In genomic region chr21:19420607-19421006, GRCh38 we compare ENCODE assay signal across 22 cellular contexts.
A peak's percentile ranks its signal among the peaks of the same experiment; 100 is the strongest.
DNase-seq lines count a peak whose midpoint lies in the region; TF ChIP-seq lines count a peak whose summit lies in the region.
"Had no signal": no experiment of that assay in that cellular context is flagged by ENCODE, and none has a peak within 500 bp of the region (broad histone marks: within the 10 kb centered on the region; RNA-seq: fewer than 3 reads in every experiment).

No MANE protein-coding gene starts in this region.

- no peak overlapping the region for H3K4ac ChIP-seq in mesendoderm (ENCODE audit: low read depth, low read length)

- WGBS in mesendoderm (ENCODE audit: extremely low coverage, insufficient coverage, low lambda C conversion rate): no CpG with 5 or more reads among the region's 3 CpGs
- 57% methylated on average over 3 of the region's 3 CpGs for WGBS in smooth muscle cell (ENCODE audit: low lambda C conversion rate)

- no peak overlapping the region for H3K23ac ChIP-seq in mesendoderm (ENCODE audit: low read length)

- H3K9me3 ChIP-seq in SK-N-MC (ENCODE audit: low read depth, low read length) (no peaks in the 10 kb centered on the region), smooth muscle cell (replicated peaks; ENCODE audit: low read depth) (no peaks in the 10 kb centered on the region)
- H3K9me3 ChIP-seq: Peyer's patch had no signal

- no peaks in the 10 kb centered on the region for H3F3A ChIP-seq in smooth muscle cell (ENCODE audit: low read depth)

- no peak overlapping the region for H4K5ac ChIP-seq in mesendoderm (ENCODE audit: low read length)

- DNase-seq in D341Med (ENCODE audit: low spot score) (peak; percentile 43), SK-N-MC (ENCODE audit: low read depth, low spot score) (no peak), mesendoderm (peak; percentile 7), smooth muscle cell (lab: John Stamatoyannopoulos, UW; ENCODE audit: unreplicated experiment) (no peak), RKO (ENCODE audit: low spot score) (no peak), NCI-H2227 (lab: John Stamatoyannopoulos, UW; ENCODE audit: unreplicated experiment) (no peak)
- DNase-seq in effector CD8-positive, alpha-beta T cell (lab: John Stamatoyannopoulos, UW): no peak
- DNase-seq: CD4-positive, alpha-beta T cell; DMS79; EL; GDM1; NCI-H1092; NCI-H1417 treated with DMSO at 0.1 percent for 48 hours; NCI-H1694 treated with DMSO at 0.1 percent for 48 hours; NCI-H2081; NCI-H2171 treated with DMSO at 0.1 percent for 48 hours; NCI-H524 treated with DMSO at 0.1 percent for 48 hours; Peyer's patch; SIG-M5; SK-N-SH; SW 1271 had no signal

- H3K36me3 ChIP-seq in SK-N-MC (ENCODE audit: insufficient read depth, low read length) (no peaks in the 10 kb centered on the region), mesendoderm (ENCODE audit: control insufficient read depth, insufficient read depth, low read length) (no peaks in the 10 kb centered on the region), smooth muscle cell (ENCODE audit: low read depth) (no peaks in the 10 kb centered on the region)
- H3K36me3 ChIP-seq: Peyer's patch had no signal

- TF ChIP-seq CTCF in smooth muscle cell (IDR thresholded peaks at IDR 0.05; ENCODE audit: borderline replicate concordance, insufficient read depth, poor library complexity, severe bottlenecking): no peak

- H3K4me3 ChIP-seq in SK-N-MC (0 out of 2 replicates have a peak overlapping the region, but pooled peaks have one; percentile 3), mesendoderm (ENCODE audit: low read length) (no peak overlapping the region), smooth muscle cell (no peak overlapping the region)
- H3K4me3 ChIP-seq: GM12878, Peyer's patch had no signal

- H3K79me1 ChIP-seq in mesendoderm (ENCODE audit: low read length): no peaks in the 10 kb centered on the region

- H2BK15ac ChIP-seq in mesendoderm (replicated peaks; ENCODE audit: low read depth): no peak overlapping the region

- no peak overlapping the region for H2AK5ac ChIP-seq in mesendoderm (ENCODE audit: low read length)

- no peak overlapping the region for H2BK120ac ChIP-seq in mesendoderm (ENCODE audit: low read depth, low read length)

- H3K27me3 ChIP-seq in mesendoderm (ENCODE audit: insufficient read depth, low read length, poor library complexity): no peaks in the 10 kb centered on the region
- no peaks in the 10 kb centered on the region for H3K27me3 ChIP-seq in smooth muscle cell (ENCODE audit: low read depth)
- H3K27me3 ChIP-seq: Peyer's patch had no signal

- H3K27ac ChIP-seq in SK-N-MC: no peak overlapping the region
- no peak overlapping the region for H3K27ac ChIP-seq in mesendoderm (ENCODE audit: low read depth, low read length)
- H3K27ac ChIP-seq in smooth muscle cell (ENCODE audit: low read depth): no peak overlapping the region
- H3K27ac ChIP-seq: Peyer's patch had no signal

- no peaks in the 10 kb centered on the region for H4K20me1 ChIP-seq in smooth muscle cell (ENCODE audit: low read depth)

- no peak overlapping the region for H3K18ac ChIP-seq in mesendoderm (ENCODE audit: low read length)

- no peak overlapping the region for H2BK5ac ChIP-seq in mesendoderm (ENCODE audit: low read length)

- no peak overlapping the region for H3K9ac ChIP-seq in SK-N-MC (ENCODE audit: insufficient read length)
- H3K9ac ChIP-seq in mesendoderm (ENCODE audit: low read length): no peak overlapping the region
- H3K9ac ChIP-seq in smooth muscle cell (ENCODE audit: low read depth): no peak overlapping the region
- H3K9ac ChIP-seq: SK-N-SH had no signal

- no peak overlapping the region for H4K8ac ChIP-seq in mesendoderm (ENCODE audit: low read depth, low read length)

- no peak overlapping the region for H3K4me2 ChIP-seq in mesendoderm (ENCODE audit: low read length)
- H3K4me2 ChIP-seq in smooth muscle cell: no peak overlapping the region
- H3K4me2 ChIP-seq: SK-N-SH had no signal

- peak overlapping the region; percentile 58 for H2AFZ ChIP-seq in smooth muscle cell (ENCODE audit: low read depth)

- H3K4me1 ChIP-seq in mesendoderm (ENCODE audit: control insufficient read depth, low read depth, low read length) (no peaks in the 10 kb centered on the region), smooth muscle cell (ENCODE audit: low read depth) (no peaks in the 10 kb centered on the region)
- H3K4me1 ChIP-seq: Peyer's patch had no signal

- H3K79me2 ChIP-seq in mesendoderm (ENCODE audit: control insufficient read depth, insufficient read depth, low read length) (no peaks in the 10 kb centered on the region), smooth muscle cell (ENCODE audit: low read depth) (no peaks in the 10 kb centered on the region)

- H3K56ac ChIP-seq in mesendoderm (ENCODE audit: low read length): no peak overlapping the region

Comparison
In these comparisons a context has a peak if more than half of its experiments do, and no peak if none do; other contexts are left out.
1. DNase-seq: peak in D341Med (single experiment) and mesendoderm (single experiment); none in SK-N-MC (single experiment), smooth muscle cell (single experiment), RKO (single experiment), NCI-H2227 (single experiment) and effector CD8-positive, alpha-beta T cell (single experiment).